10 cellular contexts compared by ENCODE assay signal in genomic region chr7:50812847-50813475, GRCh38. TPM values are rescaled to one million over a fixed set of nuclear protein-coding genes. Genes with fewer than 3 reads are reported as not detected.
A peak's percentile ranks its signal among the peaks of the same experiment; 100 is the strongest.
DNase-seq lines count a peak whose midpoint lies in the region; ATAC-seq, FAIRE-seq and TF ChIP-seq lines count a peak whose summit lies in the region.
"Had no signal": no experiment of that assay in that cellular context is flagged by ENCODE, and none has a peak within 500 bp of the region (broad histone marks: within the 10 kb centered on the region; RNA-seq: fewer than 3 reads in every experiment).

No MANE protein-coding gene starts in this region.

- no peak overlapping the region for H3K4me2 ChIP-seq in astrocyte (ENCODE audit: low read length)

- H3K9me3 ChIP-seq in HEK293 (ENCODE audit: control insufficient read depth, insufficient read depth, low read depth, low read length) (no peaks in the 10 kb centered on the region), astrocyte (ENCODE audit: insufficient read depth, low read depth, low read length) (no peaks in the 10 kb centered on the region), spleen (no peaks in the 10 kb centered on the region)

- peaks cover 2% of the 10 kb centered on the region for H3K27me3 ChIP-seq in astrocyte (ENCODE audit: insufficient read depth, low read length)
- no peaks in the 10 kb centered on the region for H3K27me3 ChIP-seq in spleen (replicated peaks in 1 of 7)

- no peaks in the 10 kb centered on the region; the same call in 1 of the 2 replicates for H3K4me1 ChIP-seq in HEK293 (ENCODE audit: control insufficient read depth, insufficient read depth, low read length)
- H3K4me1 ChIP-seq in astrocyte (ENCODE audit: insufficient read depth, low read length): peaks cover 3% of the 10 kb centered on the region
- H3K4me1 ChIP-seq in spleen: peaks cover 0 to 35% (median 14%) of the 10 kb centered on the region in 6 donors

- H3K36me3 Mint-ChIP-seq in astrocyte (ENCODE audit: low read depth, unreplicated experiment): no peaks in the 10 kb centered on the region

- no peaks in the 10 kb centered on the region for H3K79me2 ChIP-seq in astrocyte (ENCODE audit: insufficient read depth, low read length)

- TF ChIP-seq POLR2A in spleen (IDR thresholded peaks at IDR 0.05): no peak

- DNase-seq in astrocyte (ENCODE audit: low read depth) (peak; percentile 79), left ventricle myocardium superior (peak; percentile 78), spleen (no peak), KG1 (lab: John Stamatoyannopoulos, UW) (no peak)
- DNase-seq: NCI-H2227 treated with DMSO at 0.1 percent for 48 hours had no signal

- no peak for FAIRE-seq in astrocyte (lab: Jason Lieb, UNC)
- FAIRE-seq: colon had no signal

- peak overlapping the region; percentile 18 for H3K9ac ChIP-seq in astrocyte (ENCODE audit: low read length)

- no peaks in the 10 kb centered on the region for H4K20me1 ChIP-seq in astrocyte (ENCODE audit: insufficient read depth, low read length)

- H3K4me3 ChIP-seq in HEK293 (ENCODE audit: low read depth, low read length): no peak overlapping the region
- H3K4me3 ChIP-seq in astrocyte (ENCODE audit: insufficient read depth, low read depth, low read length): no peak overlapping the region
- no peak overlapping the region for H3K4me3 ChIP-seq in spleen

- CTCF ChIA-PET in HEK293 (lab: Yijun Ruan, JAX): no interaction called here

- no peaks in the 10 kb centered on the region for H3K9me3 Mint-ChIP-seq in astrocyte (ENCODE audit: unreplicated experiment)

- no peak for TF ChIP-seq CTCF in HEK293 (tag by site-specific recombination; IDR thresholded peaks at IDR 0.05)
- TF ChIP-seq CTCF in astrocyte (IDR thresholded peaks at IDR 0.05; ENCODE audit: insufficient read depth, low read depth, low read length): no peak
- TF ChIP-seq CTCF in spleen (IDR thresholded peaks at IDR 0.05 in 8 of 11, conservative IDR thresholded peaks at IDR 0.05 in 3 of 11): no peak

- intact Hi-C loops in left ventricle myocardium superior (cut with micrococcal nuclease) (no loop called here), spleen (cut with DNase I; ENCODE audit: low total_unique reads) (no loop called here)

- H3K36me3 ChIP-seq in HEK293 (ENCODE audit: control insufficient read depth in 2 of 2, insufficient read depth in 1 of 2, low read length in 2 of 2) (no peaks in the 10 kb centered on the region), astrocyte (ENCODE audit: insufficient read depth, low read length) (no peaks in the 10 kb centered on the region), spleen (no peaks in the 10 kb centered on the region)

- peaks cover 32% of the 10 kb centered on the region for H3K27me3 Mint-ChIP-seq in astrocyte (ENCODE audit: low read depth, unreplicated experiment)

- ATAC-seq in left ventricle myocardium superior (peak; percentile 99), GM21529 (IDR thresholded peaks at IDR 0.05; ENCODE audit: unreplicated experiment) (no peak), GM19455 (IDR thresholded peaks at IDR 0.05; ENCODE audit: unreplicated experiment) (no peak), HG03342 (IDR thresholded peaks at IDR 0.05; ENCODE audit: unreplicated experiment) (no peak)

- no peak overlapping the region for H3K4me3 Mint-ChIP-seq in astrocyte (ENCODE audit: unreplicated experiment)

- POLR2A ChIA-PET in HEK293 (lab: Yijun Ruan, JAX): no interaction called here

- 47 to 91% (median 66%) methylated on average over 1 of the region's 1 CpG for WGBS in spleen, 5 donors

- no peak overlapping the region for H2AFZ ChIP-seq in astrocyte (ENCODE audit: low read depth, low read length)

- H3K4me1 Mint-ChIP-seq in astrocyte (ENCODE audit: low read depth, unreplicated experiment): peaks cover 5% of the 10 kb centered on the region

- H3K27ac ChIP-seq in HEK293 (ENCODE audit: extremely low read depth, low read depth, low read length) (no peak overlapping the region), astrocyte (ENCODE audit: low read depth, low read length) (no peak overlapping the region), spleen (peak overlapping the region in 7 of 8 donors; percentile 9 to 75 (median 54))

- peak overlapping the region; percentile 11 for H3K27ac Mint-ChIP-seq in astrocyte (ENCODE audit: unreplicated experiment)

TF ChIP-seq in HEK293, 187 proteins besides CTCF, POLR2A, EP300 and RAD21:
- TF ChIP-seq, protein P1, sequence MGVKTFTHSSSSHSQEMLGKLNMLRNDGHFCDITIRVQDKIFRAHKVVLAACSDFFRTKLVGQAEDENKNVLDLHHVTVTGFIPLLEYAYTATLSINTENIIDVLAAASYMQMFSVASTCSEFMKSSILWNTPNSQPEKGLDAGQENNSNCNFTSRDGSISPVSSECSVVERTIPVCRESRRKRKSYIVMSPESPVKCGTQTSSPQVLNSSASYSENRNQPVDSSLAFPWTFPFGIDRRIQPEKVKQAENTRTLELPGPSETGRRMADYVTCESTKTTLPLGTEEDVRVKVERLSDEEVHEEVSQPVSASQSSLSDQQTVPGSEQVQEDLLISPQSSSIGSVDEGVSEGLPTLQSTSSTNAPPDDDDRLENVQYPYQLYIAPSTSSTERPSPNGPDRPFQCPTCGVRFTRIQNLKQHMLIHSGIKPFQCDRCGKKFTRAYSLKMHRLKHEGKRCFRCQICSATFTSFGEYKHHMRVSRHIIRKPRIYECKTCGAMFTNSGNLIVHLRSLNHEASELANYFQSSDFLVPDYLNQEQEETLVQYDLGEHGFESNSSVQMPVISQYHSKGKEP (tag by site-specific recombination; IDR thresholded peaks at IDR 0.05): 0 out of 2 replicates have a peak, but pooled peaks have one; percentile 27
- TF ChIP-seq ZNF112 (tag by site-specific recombination; IDR thresholded peaks at IDR 0.05) (no peak), ZNF394 (tag by site-specific recombination; IDR thresholded peaks at IDR 0.05; ENCODE audit: borderline replicate concordance) (no peak), ZBTB49 (tag by site-specific recombination; IDR thresholded peaks at IDR 0.05; ENCODE audit: low read depth) (no peak)
- TF ChIP-seq, protein P2, sequence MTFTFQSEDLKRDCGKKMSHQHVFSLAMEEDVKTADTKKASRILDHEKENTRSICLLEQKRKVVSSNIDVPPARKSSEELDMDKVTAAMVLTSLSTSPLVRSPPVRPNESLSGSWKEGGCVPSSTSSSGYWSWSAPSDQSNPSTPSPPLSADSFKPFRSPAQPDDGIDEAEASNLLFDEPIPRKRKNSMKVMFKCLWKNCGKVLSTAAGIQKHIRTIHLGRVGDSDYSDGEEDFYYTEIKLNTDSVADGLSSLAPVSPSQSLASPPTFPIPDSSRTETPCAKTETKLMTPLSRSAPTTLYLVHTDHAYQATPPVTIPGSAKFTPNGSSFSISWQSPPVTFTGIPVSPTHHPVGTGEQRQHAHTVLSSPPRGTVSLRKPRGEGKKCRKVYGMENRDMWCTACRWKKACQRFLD (tag by site-specific recombination; IDR thresholded peaks at IDR 0.05): no peak
TF ChIP-seq in HEK293: peak in this region for 1.

RNA-seq across cellular contexts. Expression of gene GRB10, which starts 30.3 kb away (rescaled TPM):
- 81.9 and 83.8 TPM in 2 replicates for total RNA-seq in astrocyte
- 25.4 TPM for total RNA-seq in left ventricle myocardium superior
- 100 to 1,000 TPM in 6 of 7 donors, 10 to 100 TPM in 1; 80.4 to 159 (median 130) TPM for total RNA-seq in spleen
- polyA plus RNA-seq in spleen: 10 to 100 TPM; 11.3 to 31.1 (median 23.2) TPM

Comparison
In these comparisons a context has a peak if more than half of its experiments do, and no peak if none do; other contexts are left out.
1. H3K27ac ChIP-seq: peak in spleen (7 of 8); none in HEK293 (single experiment) and astrocyte (single experiment).
2. DNase-seq: peak in astrocyte (single experiment) and left ventricle myocardium superior (single experiment); none in spleen (single experiment) and KG1 (single experiment).